Comparison of ENCODE assay signal across 8 cellular contexts in genomic region chr14:77036484-77037337, GRCh38. TPM values are rescaled to one million over a fixed set of nuclear protein-coding genes. Genes with fewer than 3 reads are reported as not detected.
A peak's percentile ranks its signal among the peaks of the same experiment; 100 is the strongest.
DNase-seq lines count a peak whose midpoint lies in the region; ATAC-seq, FAIRE-seq and TF ChIP-seq lines count a peak whose summit lies in the region.

No MANE protein-coding gene starts in this region.

- no peaks in the 10 kb centered on the region for H3K9me3 Mint-ChIP-seq in central memory CD8-positive, alpha-beta T cell

- peaks cover 27% of the 10 kb centered on the region for H3K36me3 Mint-ChIP-seq in central memory CD8-positive, alpha-beta T cell (ENCODE audit: insufficient read depth)

- no peak for ATAC-seq in central memory CD8-positive, alpha-beta T cell (replicated peaks; ENCODE audit: extremely low read depth, poor library complexity, severe bottlenecking)
- ATAC-seq in psoas muscle, result no peak

- TF ChIP-seq CTCF in GM12865 (IDR thresholded peaks at IDR 0.05; ENCODE audit: insufficient read depth, low read depth, low read length, missing control alignments) (no peak), KMS-11 (conservative IDR thresholded peaks at IDR 0.05; ENCODE audit: low read depth, low read length) (no peak), psoas muscle (IDR thresholded peaks at IDR 0.05) (no peak), D721Med (IDR thresholded peaks at IDR 0.05; ENCODE audit: insufficient read depth, missing control alignments) (no peak)

- H3K27ac ChIP-seq in KMS-11 (peak overlapping the region; percentile 68), psoas muscle (peak overlapping the region; percentile 56)

- no peak for FAIRE-seq in D721Med (lab: Jason Lieb, UNC)

- no peak overlapping the region for H3K9ac ChIP-seq in KMS-11

- H3K27me3 Mint-ChIP-seq in central memory CD8-positive, alpha-beta T cell, result no peaks in the 10 kb centered on the region

- DNase-seq in GM12865 (ENCODE audit: low read depth), result peak; percentile 77
- no peak for DNase-seq in central memory CD8-positive, alpha-beta T cell (ENCODE audit: low spot score in 2 of 2)
- no peak for DNase-seq in psoas muscle
- DNase-seq in NCI-H1930 (lab: John Stamatoyannopoulos, UW), result no peak
- no peak for DNase-seq in Ammon's horn (ENCODE audit: low spot score)
- no peak for DNase-seq in D721Med (ENCODE audit: insufficient read length, low spot score)
- DNase-seq in activated CD4-positive, alpha-beta T cell treated with anti-CD3 and anti-CD28 coated beads for 4 hours, result no peak

- no peaks in the 10 kb centered on the region for H4K20me1 ChIP-seq in KMS-11 (ENCODE audit: insufficient read depth)

- H3K36me3 ChIP-seq in KMS-11 (ENCODE audit: insufficient read depth) (no peaks in the 10 kb centered on the region), psoas muscle (ENCODE audit: insufficient read depth in 1 of 2, low read depth in 1 of 2) (no peaks in the 10 kb centered on the region)

- H3K4me3 ChIP-seq in GM12865 (ENCODE audit: low read depth, low read length) (no peak overlapping the region), KMS-11 (IDR thresholded peaks at IDR 0.05; ENCODE audit: insufficient read depth, low read depth, low read length) (no peak overlapping the region), psoas muscle (no peak overlapping the region)

- H3K4me2 ChIP-seq in KMS-11, result peak overlapping the region; percentile 31

- H3K27ac Mint-ChIP-seq in central memory CD8-positive, alpha-beta T cell (ENCODE audit: low read depth), result no peak overlapping the region

- H3K4me3 Mint-ChIP-seq in central memory CD8-positive, alpha-beta T cell, result peak overlapping the region; percentile 45

- intact Hi-C loops in psoas muscle (cut with DNase I), result no loop called here

- no peak overlapping the region; the same call in 1 of the 2 replicates for H2AFZ ChIP-seq in KMS-11 (ENCODE audit: low read depth)

- 0 out of 2 replicates have a peak, but pooled peaks cover 4% of the 10 kb centered on the region for H3K79me2 ChIP-seq in KMS-11 (ENCODE audit: insufficient read depth, low read depth)

- H3K9me3 ChIP-seq in psoas muscle, result no peaks in the 10 kb centered on the region

- H3K4me1 Mint-ChIP-seq in central memory CD8-positive, alpha-beta T cell, result peaks cover 83% of the 10 kb centered on the region

- WGBS in psoas muscle, 3 donors, result 63 to 68% (median 63%) methylated on average over 7 of the region's 7 CpGs

- H3K4me1 ChIP-seq in KMS-11 (ENCODE audit: low read depth, poor library complexity, severe bottlenecking), result peaks cover 87% of the 10 kb centered on the region
- H3K4me1 ChIP-seq in psoas muscle, result peaks cover 41% of the 10 kb centered on the region

- H3K27me3 ChIP-seq in KMS-11 (ENCODE audit: insufficient read depth, low read depth) (no peaks in the 10 kb centered on the region), psoas muscle (ENCODE audit: insufficient read depth in 3 of 3, low read length in 2 of 3) (no peaks in the 10 kb centered on the region)

RNA-seq across cellular contexts. Expression of gene IRF2BPL, which starts 8.2 kb away (rescaled TPM):
- total RNA-seq in psoas muscle, result 10 to 100 TPM in 3 of 4 donors, 1 to 10 TPM in 1; 9.7 to 26.3 (median 21.7) TPM
- 1 to 10 TPM; 3.8 to 9.5 (median 4.4) TPM for polyA plus RNA-seq in psoas muscle
